10 cellular contexts compared by ENCODE assay signal in the genomic region with DNA sequence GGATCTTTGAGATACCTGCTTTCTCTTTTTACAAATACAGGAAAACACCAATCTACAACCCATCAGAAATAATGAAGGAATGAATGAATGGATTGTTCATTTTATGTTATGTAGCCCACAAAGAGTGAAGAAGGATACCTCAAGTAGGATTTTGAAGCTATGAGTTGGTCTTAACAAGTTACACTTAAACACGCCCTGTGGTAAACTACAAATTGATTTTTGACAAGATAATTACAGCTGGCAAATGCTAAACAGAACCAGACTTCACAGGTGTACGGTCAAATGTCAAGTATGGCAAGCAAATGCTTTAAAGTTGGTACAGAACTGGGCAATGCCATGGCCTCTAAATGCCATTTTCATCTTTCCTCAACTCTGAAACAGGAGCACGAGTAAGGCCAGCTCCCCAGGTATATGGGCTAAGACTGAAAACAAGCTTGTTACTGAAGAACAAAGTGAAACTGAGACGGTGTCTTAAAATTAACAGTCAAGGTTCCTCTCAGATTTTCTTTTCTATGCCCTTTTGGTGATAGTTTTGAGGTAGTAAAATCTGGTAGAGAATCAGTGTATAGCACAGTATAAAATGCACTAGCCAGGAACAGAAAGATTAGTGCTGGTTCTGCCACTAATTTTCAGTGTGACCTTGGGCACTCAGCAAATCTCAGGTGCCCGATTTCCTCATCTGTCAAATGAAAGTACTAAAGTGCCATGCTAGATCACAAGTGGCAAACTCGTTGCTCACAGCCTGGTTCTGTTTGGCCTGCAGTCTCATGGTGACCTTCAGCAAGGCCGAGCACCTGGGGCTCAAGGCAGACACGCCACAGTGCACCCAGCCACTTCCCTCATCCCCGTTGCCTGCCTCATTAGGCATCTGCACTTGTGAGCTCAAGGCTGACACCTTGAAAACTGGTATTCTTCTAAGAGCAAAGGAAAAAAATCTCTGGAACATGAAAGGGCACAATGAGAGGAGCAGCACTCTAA. TPM values are rescaled to one million over a fixed set of nuclear protein-coding genes. Genes with fewer than 3 reads are reported as not detected.
DNase-seq lines count a peak whose midpoint lies in the region; ATAC-seq and TF ChIP-seq lines count a peak whose summit lies in the region.
"Had no signal": no experiment of that assay in that cellular context is flagged by ENCODE, and none has a peak within 500 bp of the region (broad histone marks: within the 10 kb centered on the region; RNA-seq: fewer than 3 reads in every experiment).

No MANE protein-coding gene starts in this region.

- H3K27me3 Mint-ChIP-seq in T-cell: no peaks in the 10 kb centered on the region

- no peaks in the 10 kb centered on the region for H3K27me3 ChIP-seq in HAP-1 (ENCODE audit: low read depth)
- H3K27me3 ChIP-seq: ascending aorta had no signal

- POLR2A ChIA-PET in HEK293 (lab: Yijun Ruan, JAX) (no interaction called here), T-cell (lab: Charles Lee) (interaction anchor here (0.5 to 1.9 kb wide), 3 partner anchors 9 to 15 kb away, joined by 3 to 6 read pairs (median 3); a partner anchor contains a TSS)

- CTCF ChIA-PET in HEK293 (lab: Yijun Ruan, JAX) (interaction anchor here (1.0 kb wide), 1 partner anchor 19 kb away, joined by 3 read pairs; no protein-coding TSS in a partner anchor), T-cell (lab: Charles Lee) (interaction anchor here (0.6 to 2.0 kb wide), 6 partner anchors 10 to 159 kb away, joined by 3 to 7 read pairs (median 3); a partner anchor contains a TSS)

- TF ChIP-seq CTCF in HEK293 (tag by site-specific recombination; IDR thresholded peaks at IDR 0.05) (no peak), mucosa of descending colon (IDR thresholded peaks at IDR 0.05) (no peak)

- ATAC-seq in GM18867 (IDR thresholded peaks at IDR 0.05; ENCODE audit: unreplicated experiment): peak; percentile 67
- ATAC-seq in T-cell (replicated peaks in 1 of 4): peak in 2 of 4 experiments; percentile 17 to 38
- peak; percentile 23 for ATAC-seq in mucosa of descending colon
- ATAC-seq: sciatic nerve had no signal

- peaks cover 56 to 57% (median 57%) of the 10 kb centered on the region in 3 donors for H3K4me1 Mint-ChIP-seq in T-cell

- intact Hi-C loops in mucosa of descending colon (cut with DNase I, micrococcal nuclease): no loop called here

- peaks cover 3% of the 10 kb centered on the region for H3K4me1 ChIP-seq in HEK293 (ENCODE audit: control insufficient read depth, insufficient read depth, low read length)
- H3K4me1 ChIP-seq in mucosa of descending colon (ENCODE audit: low read depth): no peaks in the 10 kb centered on the region
- no peaks in the 10 kb centered on the region for H3K4me1 ChIP-seq in HAP-1
- H3K4me1 ChIP-seq: ascending aorta had no signal

- H3K9me3 Mint-ChIP-seq in T-cell: no peaks in the 10 kb centered on the region

- in situ Hi-C loops in HAP-1 (cut with MboI; ENCODE audit: low sequenced_read_pairs): no loop called here

- no peak for TF ChIP-seq POLR2A in erythroblast (IDR thresholded peaks at IDR 0.05; ENCODE audit: low read length)

- H3K36me3 Mint-ChIP-seq in T-cell: peaks cover 55% of the 10 kb centered on the region

- DNase-seq in T-cell: no peak
- no peak for DNase-seq in mucosa of descending colon
- DNase-seq in OCI-M2 (lab: John Stamatoyannopoulos, UW; ENCODE audit: unreplicated experiment): no peak
- DNase-seq in HAP-1 (ENCODE audit: low spot score in 2 of 2): no peak
- DNase-seq in erythroblast (lab: John Stamatoyannopoulos, UW): no peak

- peak overlapping the region; percentile 37 to 67 (median 58) for H3K4me3 Mint-ChIP-seq in T-cell

- H3K9me3 ChIP-seq in HEK293 (ENCODE audit: control insufficient read depth, insufficient read depth, low read depth, low read length) (no peaks in the 10 kb centered on the region), mucosa of descending colon (no peaks in the 10 kb centered on the region), HAP-1 (no peaks in the 10 kb centered on the region)
- H3K9me3 ChIP-seq: ascending aorta had no signal

- H3K36me3 ChIP-seq in HEK293 (ENCODE audit: control insufficient read depth in 2 of 2, insufficient read depth in 1 of 2, low read length in 2 of 2) (peaks cover 18 to 80% of the 10 kb centered on the region in 2 experiments; a peak in 2 of 3 replicates), mucosa of descending colon (ENCODE audit: low read depth) (no peaks in the 10 kb centered on the region), HAP-1 (replicated peaks) (peaks cover 82% of the 10 kb centered on the region)

- H3K4me3 ChIP-seq in HEK293 (ENCODE audit: low read depth, low read length) (no peak overlapping the region), mucosa of descending colon (no peak overlapping the region), HAP-1 (no peak overlapping the region)
- H3K4me3 ChIP-seq: ascending aorta, lung had no signal

- peak overlapping the region; percentile 73 to 86 for H3K27ac Mint-ChIP-seq in T-cell

- H3K27ac ChIP-seq in HEK293 (ENCODE audit: extremely low read depth, low read depth, low read length): no peak overlapping the region
- H3K27ac ChIP-seq: ascending aorta had no signal

TF ChIP-seq in HEK293, 187 proteins besides CTCF, POLR2A, EP300 and RAD21:
- TF ChIP-seq ZIC2 (tag by site-specific recombination; IDR thresholded peaks at IDR 0.05) (no peak), ZFHX2 (tag by site-specific recombination; conservative IDR thresholded peaks at IDR 0.05) (no peak), SP7 (tag by site-specific recombination; IDR thresholded peaks at IDR 0.05) (peak; percentile 17; the same call in 1 of the 2 replicates)
- TF ChIP-seq, protein P1, sequence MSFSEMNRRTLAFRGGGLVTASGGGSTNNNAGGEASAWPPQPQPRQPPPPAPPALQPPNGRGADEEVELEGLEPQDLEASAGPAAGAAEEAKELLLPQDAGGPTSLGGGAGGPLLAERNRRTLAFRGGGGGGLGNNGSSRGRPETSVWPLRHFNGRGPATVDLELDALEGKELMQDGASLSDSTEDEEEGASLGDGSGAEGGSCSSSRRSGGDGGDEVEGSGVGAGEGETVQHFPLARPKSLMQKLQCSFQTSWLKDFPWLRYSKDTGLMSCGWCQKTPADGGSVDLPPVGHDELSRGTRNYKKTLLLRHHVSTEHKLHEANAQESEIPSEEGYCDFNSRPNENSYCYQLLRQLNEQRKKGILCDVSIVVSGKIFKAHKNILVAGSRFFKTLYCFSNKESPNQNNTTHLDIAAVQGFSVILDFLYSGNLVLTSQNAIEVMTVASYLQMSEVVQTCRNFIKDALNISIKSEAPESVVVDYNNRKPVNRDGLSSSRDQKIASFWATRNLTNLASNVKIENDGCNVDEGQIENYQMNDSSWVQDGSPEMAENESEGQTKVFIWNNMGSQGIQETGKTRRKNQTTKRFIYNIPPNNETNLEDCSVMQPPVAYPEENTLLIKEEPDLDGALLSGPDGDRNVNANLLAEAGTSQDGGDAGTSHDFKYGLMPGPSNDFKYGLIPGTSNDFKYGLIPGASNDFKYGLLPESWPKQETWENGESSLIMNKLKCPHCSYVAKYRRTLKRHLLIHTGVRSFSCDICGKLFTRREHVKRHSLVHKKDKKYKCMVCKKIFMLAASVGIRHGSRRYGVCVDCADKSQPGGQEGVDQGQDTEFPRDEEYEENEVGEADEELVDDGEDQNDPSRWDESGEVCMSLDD (tag by site-specific recombination; IDR thresholded peaks at IDR 0.05): no peak
- TF ChIP-seq, protein P2, sequence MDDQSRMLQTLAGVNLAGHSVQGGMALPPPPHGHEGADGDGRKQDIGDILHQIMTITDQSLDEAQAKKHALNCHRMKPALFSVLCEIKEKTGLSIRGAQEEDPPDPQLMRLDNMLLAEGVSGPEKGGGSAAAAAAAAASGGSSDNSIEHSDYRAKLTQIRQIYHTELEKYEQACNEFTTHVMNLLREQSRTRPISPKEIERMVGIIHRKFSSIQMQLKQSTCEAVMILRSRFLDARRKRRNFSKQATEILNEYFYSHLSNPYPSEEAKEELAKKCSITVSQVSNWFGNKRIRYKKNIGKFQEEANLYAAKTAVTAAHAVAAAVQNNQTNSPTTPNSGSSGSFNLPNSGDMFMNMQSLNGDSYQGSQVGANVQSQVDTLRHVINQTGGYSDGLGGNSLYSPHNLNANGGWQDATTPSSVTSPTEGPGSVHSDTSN (CRISPR knock-in tag; IDR thresholded peaks at IDR 0.05): no peak

RNA-seq across cellular contexts. Expression of a gene that starts 9.5 kb away (rescaled TPM):
- 10 to 100 TPM; 21.4 to 33.4 (median 29.9) TPM for total RNA-seq in T-cell
- 10 to 100 TPM; 12.1 to 19.0 (median 15.6) TPM for total RNA-seq in mucosa of descending colon

RNA-seq across cellular contexts. Expression of a gene that starts 39.2 kb away (rescaled TPM):
- total RNA-seq in T-cell (10 to 100 TPM; 15.9 to 21.1 (median 19.1) TPM), mucosa of descending colon (10 to 100 TPM in 2 of 3 donors, 1 to 10 TPM in 1; 9.7 to 10.9 (median 10.8) TPM)
